In genomic region chr22:43917523-43917922, GRCh38 we compare ENCODE assay signal across 22 cellular contexts. TPM values are rescaled to one million over a fixed set of nuclear protein-coding genes. Genes with fewer than 3 reads are reported as not detected.
DNase-seq lines count a peak whose midpoint lies in the region; ATAC-seq and TF ChIP-seq lines count a peak whose summit lies in the region.
"Had no signal": no experiment of that assay in that cellular context is flagged by ENCODE, and none has a peak within 500 bp of the region (broad histone marks: within the 10 kb centered on the region; RNA-seq: fewer than 3 reads in every experiment).

No MANE protein-coding gene starts in this region.

- DNase-seq in ELR (ENCODE audit: low read depth), result peak; percentile 38
- DNase-seq in M059J (ENCODE audit: low read depth), result peak; percentile 59
- DNase-seq in left lung, result no peak
- no peak for DNase-seq in upper lobe of right lung
- no peak for DNase-seq in lower lobe of right lung
- no peak for DNase-seq in esophagus squamous epithelium (lab: John Stamatoyannopoulos, UW)
- DNase-seq in DMS53 treated with DMSO at 0.1 percent for 48 hours (lab: John Stamatoyannopoulos, UW; ENCODE audit: unreplicated experiment), result no peak
- DNase-seq: CD4-positive, CD25-positive, alpha-beta regulatory T cell; DMS153; GF-D8; Karpas-422; NCI-H1105 treated with DMSO at 0.1 percent for 48 hours; NCI-H146; NCI-H1930; NCI-H2107; NCI-H524; NCI-H748 treated with DMSO at 0.1 percent for 48 hours had no signal

- no peak for TF ChIP-seq CTCF in left lung (IDR thresholded peaks at IDR 0.05)
- no peak for TF ChIP-seq CTCF in upper lobe of right lung (IDR thresholded peaks at IDR 0.05)
- TF ChIP-seq CTCF in lower lobe of right lung (IDR thresholded peaks at IDR 0.05), result no peak
- no peak for TF ChIP-seq CTCF in esophagus squamous epithelium (IDR thresholded peaks at IDR 0.05)

- 83 to 90% methylated on average over 6 of the region's 6 CpGs for WGBS in esophagus squamous epithelium, 2 donors

- no peaks in the 10 kb centered on the region for H3K36me3 ChIP-seq in left lung
- H3K36me3 ChIP-seq in upper lobe of right lung, result no peaks in the 10 kb centered on the region
- H3K36me3 ChIP-seq in lower lobe of right lung, result no peaks in the 10 kb centered on the region
- no peaks in the 10 kb centered on the region for H3K36me3 ChIP-seq in esophagus squamous epithelium
- H3K36me3 ChIP-seq: SJSA1 had no signal

- H3K9me3 ChIP-seq in left lung (no peaks in the 10 kb centered on the region), upper lobe of right lung (no peaks in the 10 kb centered on the region), lower lobe of right lung (no peaks in the 10 kb centered on the region), esophagus squamous epithelium (no peaks in the 10 kb centered on the region)
- H3K9me3 ChIP-seq: SJSA1 had no signal

- no peak for TF ChIP-seq POLR2A in esophagus squamous epithelium (IDR thresholded peaks at IDR 0.05)

- ATAC-seq in left lung (peak; percentile 22), upper lobe of right lung (peak; percentile 59), lower lobe of right lung (no peak)
- ATAC-seq: Right ventricle myocardium inferior had no signal

- no peaks in the 10 kb centered on the region for H3K4me1 ChIP-seq in left lung
- no peaks in the 10 kb centered on the region for H3K4me1 ChIP-seq in upper lobe of right lung
- no peaks in the 10 kb centered on the region for H3K4me1 ChIP-seq in lower lobe of right lung
- no peaks in the 10 kb centered on the region for H3K4me1 ChIP-seq in esophagus squamous epithelium

- intact Hi-C loops in left lung (cut with DNase I), result no loop called here
- intact Hi-C loops in upper lobe of right lung (cut with DNase I), result no loop called here
- intact Hi-C loops in lower lobe of right lung (cut with DNase I), result no loop called here
- intact Hi-C loops in esophagus squamous epithelium (cut with DNase I), result no loop called here

- no peak overlapping the region for H3K4me3 ChIP-seq in left lung
- H3K4me3 ChIP-seq in upper lobe of right lung, result no peak overlapping the region
- no peak overlapping the region for H3K4me3 ChIP-seq in lower lobe of right lung
- H3K4me3 ChIP-seq in esophagus squamous epithelium, result no peak overlapping the region
- H3K4me3 ChIP-seq: SJSA1 had no signal

- H3K27ac ChIP-seq in left lung (no peak overlapping the region), upper lobe of right lung (no peak overlapping the region), lower lobe of right lung (no peak overlapping the region), esophagus squamous epithelium (no peak overlapping the region)
- H3K27ac ChIP-seq: SJSA1 had no signal

- H3K27me3 ChIP-seq in left lung (peaks cover 3 to 77% of the 10 kb centered on the region in 2 donors), upper lobe of right lung (peaks cover 32% of the 10 kb centered on the region), lower lobe of right lung (ENCODE audit: low read depth) (peaks cover 35% of the 10 kb centered on the region), esophagus squamous epithelium (peaks cover 0 to 80% (median 0%) of the 10 kb centered on the region in 4 donors)
- H3K27me3 ChIP-seq: SJSA1 had no signal

RNA-seq across cellular contexts. Expression of gene PNPLA3, which starts 6.1 kb away (rescaled TPM):
- 9.4 and 11.8 TPM in 2 replicates for total RNA-seq in M059J (2014; rRNA removed; shearing (Covaris generic))
- 1 to 10 TPM; 1.2 to 2.4 TPM for total RNA-seq in left lung
- 3.7 TPM for total RNA-seq in upper lobe of right lung
- total RNA-seq in lower lobe of right lung, result 6.9 TPM
- total RNA-seq in esophagus squamous epithelium, result 1 to 10 TPM in 1 of 4 donors, under 1 TPM in 2, not detected in 1; 0.76 to 1.7 (median 0.92) TPM
- total RNA-seq: CD4-positive, CD25-positive, alpha-beta regulatory T cell had no signal

RNA-seq across cellular contexts. Expression of gene PNPLA5, which starts 25.7 kb away (rescaled TPM):
- 0.05 TPM in 1 of 2 replicates, not detected in the other for total RNA-seq in M059J (2014; rRNA removed; shearing (Covaris generic))
- not detected for total RNA-seq in left lung
- total RNA-seq in upper lobe of right lung, result not detected
- total RNA-seq in lower lobe of right lung, result not detected
- total RNA-seq in esophagus squamous epithelium, result not detected
- total RNA-seq: A172; CD4-positive, CD25-positive, alpha-beta regulatory T cell; Daoy; MCF 10A; Right ventricle myocardium inferior; SJSA1 had no signal

RNA-seq across cellular contexts. Expression of gene SAMM50, which starts 37.7 kb away (rescaled TPM):
- total RNA-seq in M059J (2014; rRNA removed; shearing (Covaris generic)), result 30.0 and 40.8 TPM in 2 replicates
- total RNA-seq in left lung, result 10 to 100 TPM; 23.3 to 32.0 TPM
- 25.7 TPM for total RNA-seq in upper lobe of right lung
- 28.5 TPM for total RNA-seq in lower lobe of right lung
- 10 to 100 TPM; 24.4 to 45.5 (median 34.3) TPM for total RNA-seq in esophagus squamous epithelium

RNA-seq across cellular contexts. Expression of gene SULT4A1, which starts 55.2 kb away (rescaled TPM):
- total RNA-seq in M059J (2014; rRNA removed; shearing (Covaris generic)), result not detected in 2 replicates
- total RNA-seq in left lung (not detected), upper lobe of right lung (not detected), lower lobe of right lung (not detected), esophagus squamous epithelium (not detected)
- total RNA-seq: CD4-positive, CD25-positive, alpha-beta regulatory T cell; MCF 10A; SJSA1 had no signal

Comparison
In these comparisons a context has a peak if more than half of its experiments do, and no peak if none do; other contexts are left out.
1. DNase-seq: peak in ELR (single experiment) and M059J (single experiment); none in left lung (0 of 2), upper lobe of right lung (single experiment), lower lobe of right lung (single experiment), esophagus squamous epithelium (single experiment) and DMS53 treated with DMSO at 0.1 percent for 48 hours (single experiment).
2. ATAC-seq: peak in left lung (single experiment) and upper lobe of right lung (single experiment); none in lower lobe of right lung (0 of 2).